24 cellular contexts compared by ENCODE assay signal in the genomic region with DNA sequence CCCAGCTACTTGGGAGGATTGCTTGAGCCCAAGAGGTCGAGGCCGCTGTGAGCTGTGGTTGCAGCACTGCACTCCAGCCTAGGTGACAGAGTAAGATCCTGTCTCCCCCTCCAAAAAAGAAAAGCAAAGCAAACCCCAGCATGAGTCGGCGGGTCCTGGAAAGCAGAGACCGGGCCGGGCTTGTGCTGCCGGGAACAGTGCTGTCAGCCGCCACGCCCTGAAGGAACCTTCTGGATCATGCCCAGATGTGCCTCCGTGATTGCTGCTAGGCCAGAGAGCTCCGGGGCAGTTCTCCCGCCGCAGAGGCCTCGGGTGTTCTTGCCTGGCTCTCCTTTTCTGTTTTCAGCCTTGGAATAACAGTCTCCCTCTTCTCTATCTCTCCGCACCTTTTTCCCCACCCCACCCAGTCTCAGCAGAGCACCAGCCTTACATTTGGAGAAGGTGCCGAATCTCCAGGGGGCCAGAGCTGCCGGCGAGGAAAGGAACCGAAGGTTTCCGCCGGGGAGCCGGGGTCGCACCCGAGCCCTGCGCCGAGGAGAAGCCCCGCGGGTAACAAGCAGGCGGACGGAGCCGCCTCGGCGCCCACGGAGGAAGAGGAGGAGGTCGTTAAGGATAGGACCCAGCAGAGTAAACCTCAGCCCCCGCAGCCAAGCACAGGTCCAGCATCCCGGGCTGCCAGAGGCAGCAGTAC.
"Had no signal": no experiment of that assay in that cellular context is flagged by ENCODE, and none has a peak within 500 bp of the region (broad histone marks: within the 10 kb centered on the region; RNA-seq: fewer than 3 reads in every experiment).

No MANE protein-coding gene starts in this region.

- ATAC-seq: natural killer cell; right cardiac atrium; sciatic nerve; stimulated activated naive B cell treated with anti-CD40 and anti-IgM and Interleukin-4, amounts not matched to agents 10 μg/mL and 1 μg/mL and 100 μg/mL, for 72 hours had no signal

- H3K4me3 ChIP-seq: hepatocyte, left ventricle myocardium inferior, lung, skin epidermis, thyroid gland, transverse colon, upper lobe of left lung, vagina had no signal

- H3K27ac ChIP-seq: hepatocyte, left ventricle myocardium inferior, parathyroid adenoma, transverse colon, upper lobe of left lung, vagina had no signal

- H3K4me1 Mint-ChIP-seq: naive B cell; natural killer cell; stimulated activated naive B cell treated with anti-CD40 and anti-IgM and Interleukin-4, amounts not matched to agents 10 μg/mL and 1 μg/mL and 100 μg/mL, for 72 hours had no signal

- H3K4me3 Mint-ChIP-seq: mesothelial cell of epicardium; naive B cell; natural killer cell; stimulated activated naive B cell treated with anti-CD40 and anti-IgM and Interleukin-4, amounts not matched to agents 10 μg/mL and 1 μg/mL and 100 μg/mL, for 72 hours; stimulated activated naive CD8-positive, alpha-beta T cell treated with anti-CD3 and anti-CD28 coated beads, Interleukin-15, Interleukin-2, amounts not matched to agents 100 ng/mL and 50 ng/mL, for 24 hours had no signal

- H3K36me3 ChIP-seq: transverse colon, vagina had no signal

- H3K27me3 ChIP-seq: hepatocyte, thyroid gland, transverse colon, upper lobe of left lung, vagina had no signal

- H3K9ac ChIP-seq: parathyroid adenoma had no signal

- H3K4me1 ChIP-seq: left ventricle myocardium inferior, parathyroid adenoma, transverse colon had no signal

- H3K27ac Mint-ChIP-seq: mesothelial cell of epicardium; naive B cell; natural killer cell; stimulated activated naive B cell treated with anti-CD40 and anti-IgM and Interleukin-4, amounts not matched to agents 10 μg/mL and 1 μg/mL and 100 μg/mL, for 72 hours; stimulated activated naive CD8-positive, alpha-beta T cell treated with anti-CD3 and anti-CD28 coated beads, Interleukin-15, Interleukin-2, amounts not matched to agents 100 ng/mL and 50 ng/mL, for 24 hours had no signal

- H2AFZ ChIP-seq: hepatocyte, parathyroid adenoma had no signal

- DNase-seq: islet precursor cell; left ventricle myocardium inferior; mesendoderm; naive B cell; natural killer cell; nucleus accumbens; stimulated activated CD4-positive, alpha-beta T cell treated with anti-CD3 and anti-CD28 coated beads, Interleukin-12 subunit alpha, Interleukin-12 subunit beta, amount 100 ng/mL, for 4 hours; stimulated activated CD4-positive, alpha-beta T cell treated with anti-CD3 and anti-CD28 coated beads, Interleukin-15, amount 100 ng/mL, for 24 hours; stimulated activated CD4-positive, alpha-beta T cell treated with anti-CD3 and anti-CD28 coated beads, Interleukin-2, amount 100 ng/mL, for 24 hours; stimulated activated CD4-positive, alpha-beta T cell treated with anti-CD3 and anti-CD28 coated beads, Interleukin-4, amount 100 ng/mL, for 1 hour; stimulated activated naive B cell treated with anti-CD40 and anti-IgM and Interleukin-4, amounts not matched to agents 10 μg/mL and 1 μg/mL and 100 μg/mL, for 72 hours; substantia nigra; thyroid gland; transverse colon had no signal

- H3K79me2 ChIP-seq: hepatocyte, parathyroid adenoma had no signal

- H3K9me3 Mint-ChIP-seq: mesothelial cell of epicardium; naive B cell; natural killer cell; stimulated activated naive B cell treated with anti-CD40 and anti-IgM and Interleukin-4, amounts not matched to agents 10 μg/mL and 1 μg/mL and 100 μg/mL, for 72 hours; stimulated activated naive CD8-positive, alpha-beta T cell treated with anti-CD3 and anti-CD28 coated beads, Interleukin-15, Interleukin-2, amounts not matched to agents 100 ng/mL and 50 ng/mL, for 24 hours had no signal

- H3K4me2 ChIP-seq: hepatocyte had no signal

- H3K9me3 ChIP-seq: left ventricle myocardium inferior, thyroid gland, transverse colon, upper lobe of left lung, vagina had no signal

- H3K36me3 Mint-ChIP-seq: naive B cell; natural killer cell; stimulated activated naive B cell treated with anti-CD40 and anti-IgM and Interleukin-4, amounts not matched to agents 10 μg/mL and 1 μg/mL and 100 μg/mL, for 72 hours had no signal
